Comparison of ENCODE assay signal across 26 cellular contexts in the genomic region with DNA sequence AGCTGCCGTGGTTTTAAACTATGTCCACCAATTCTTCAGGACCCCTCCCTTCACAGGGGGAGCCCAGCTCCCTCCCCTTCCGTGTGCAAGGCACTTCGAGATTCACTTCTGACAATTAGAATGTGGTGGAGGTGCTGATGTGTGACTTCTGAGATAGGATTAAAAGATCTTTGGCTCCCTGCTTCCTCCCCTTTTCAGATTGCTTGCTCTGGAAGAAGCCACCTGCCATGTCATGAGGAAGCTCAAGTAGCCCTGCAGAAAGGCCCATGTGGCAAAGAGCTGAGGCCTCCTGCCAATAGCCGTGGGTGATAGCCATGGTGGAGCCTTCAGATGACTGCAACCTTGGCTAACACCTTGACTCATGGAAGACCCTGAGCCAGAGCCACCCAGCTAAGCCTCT.
"Had no signal": no experiment of that assay in that cellular context is flagged by ENCODE, and none has a peak within 500 bp of the region (broad histone marks: within the 10 kb centered on the region; RNA-seq: fewer than 3 reads in every experiment).

No MANE protein-coding gene starts in this region.

- H3K4me3 ChIP-seq: colonic mucosa, coronary artery, dorsolateral prefrontal cortex, esophagus squamous epithelium, gastrocnemius medialis, gastroesophageal sphincter, heart left ventricle, heart right ventricle, hepatocyte had no signal

- DNase-seq: colonic mucosa; cortex of kidney; dermis blood vessel endothelial cell; dorsolateral prefrontal cortex; effector CD4-positive, alpha-beta T cell; effector CD8-positive, alpha-beta T cell; effector memory CD4-positive, alpha-beta T cell; effector memory CD8-positive, alpha-beta T cell; endodermal cell; erythroblast; esophagus squamous epithelium; foreskin fibroblast; foreskin keratinocyte; foreskin melanocyte; gastrocnemius medialis; glutamatergic neuron; head of caudate nucleus; heart left ventricle; heart right ventricle had no signal

- FAIRE-seq: colon, endometrium, endothelial cell of umbilical vein, frontal cortex had no signal

- H3K4me1 ChIP-seq: colonic mucosa had no signal

- H3K36me3 ChIP-seq: colonic mucosa, esophagus squamous epithelium, gastrocnemius medialis, gastroesophageal sphincter, heart left ventricle, heart right ventricle had no signal

- H3K9me3 ChIP-seq: colonic mucosa, gastrocnemius medialis had no signal

- H3K27ac ChIP-seq: colonic mucosa, coronary artery, dorsolateral prefrontal cortex, esophagus squamous epithelium, foreskin keratinocyte, gastrocnemius medialis, gastroesophageal sphincter, heart left ventricle, heart right ventricle, hepatocyte had no signal

- H3K27me3 ChIP-seq: colonic mucosa, dorsolateral prefrontal cortex, esophagus squamous epithelium, foreskin keratinocyte, gastrocnemius medialis, gastroesophageal sphincter, heart left ventricle, heart right ventricle, hepatocyte had no signal
